In the genomic region with DNA sequence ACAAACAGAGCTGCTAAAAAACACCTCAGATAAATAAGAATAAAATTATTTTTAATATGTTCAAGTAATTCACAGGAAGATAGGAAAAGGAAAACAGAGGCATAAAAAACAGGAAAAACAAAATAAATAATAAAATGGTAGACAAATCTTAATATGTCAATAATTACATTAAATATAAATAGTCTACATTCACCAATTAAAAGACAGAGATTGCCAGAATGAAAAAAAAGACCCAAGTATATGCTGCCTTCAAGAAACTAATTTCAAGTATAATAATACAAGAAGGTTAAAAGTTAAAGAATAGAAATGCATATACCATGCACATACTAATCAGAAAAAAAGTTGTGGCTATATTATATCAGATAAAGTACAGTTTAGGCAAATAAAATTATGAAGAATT, we compare ENCODE assay signal across 27 cellular contexts. TPM values are rescaled to one million over a fixed set of nuclear protein-coding genes. Genes with fewer than 3 reads are reported as not detected.
"Had no signal": no experiment of that assay in that cellular context is flagged by ENCODE, and none has a peak within 500 bp of the region (broad histone marks: within the 10 kb centered on the region; RNA-seq: fewer than 3 reads in every experiment).

No MANE protein-coding gene starts in this region.

- H3K79me2 ChIP-seq: parathyroid adenoma had no signal

- H3K27ac ChIP-seq: coronary artery, esophagus muscularis mucosa, foreskin keratinocyte, neural progenitor cell, parathyroid adenoma, sigmoid colon, spleen, testis, tibial artery had no signal

- DNase-seq: dermis blood vessel endothelial cell; effector memory CD4-positive, alpha-beta T cell; foreskin keratinocyte; glutamatergic neuron; hypothalamus; immature natural killer cell; islet precursor cell; kidney glomerular epithelial cell; mesendoderm; midbrain; naive thymus-derived CD4-positive, alpha-beta T cell; sigmoid colon; spleen; stimulated activated CD4-positive, alpha-beta T cell treated with anti-CD3 and anti-CD28 coated beads, Interleukin-4, amount 100 ng/mL, for 4 hours; stimulated activated naive CD8-positive, alpha-beta T cell treated with anti-CD3 and anti-CD28 coated beads, Interleukin-15, Interleukin-2, amounts not matched to agents 100 U/mL and 50 U/mL, for 24 hours; substantia nigra; testis; tibial artery had no signal

- H3K36me3 ChIP-seq: esophagus muscularis mucosa, neural progenitor cell, right atrium auricular region, sigmoid colon, spleen, tibial artery had no signal

- H3K4me3 ChIP-seq: coronary artery, esophagus muscularis mucosa, neural progenitor cell, sigmoid colon, spleen, testis, tibial artery had no signal

- ATAC-seq: foreskin keratinocyte; left lobe of liver; naive thymus-derived CD4-positive, alpha-beta T cell; stimulated activated memory B cell treated with anti-CD40 and anti-IgM and Interleukin-4, amounts not matched to agents 10 μg/mL and 1 μg/mL and 100 μg/mL, for 72 hours; stimulated activated naive CD8-positive, alpha-beta T cell treated with anti-CD3 and anti-CD28 coated beads, Interleukin-15, Interleukin-2, amounts not matched to agents 100 U/mL and 50 U/mL, for 24 hours had no signal

- H3K9me3 ChIP-seq: testis had no signal

- H2AFZ ChIP-seq: neural progenitor cell, parathyroid adenoma had no signal

- H3K9ac ChIP-seq: neural progenitor cell, parathyroid adenoma had no signal

- H3K4me1 ChIP-seq: foreskin keratinocyte, parathyroid adenoma, testis had no signal

- H3K27me3 ChIP-seq: right atrium auricular region, testis had no signal

- FAIRE-seq: endothelial cell of umbilical vein had no signal

- H3K4me2 ChIP-seq: neural progenitor cell had no signal

RNA-seq across cellular contexts. Expression of gene CYP2J2, which starts 1.9 kb away (rescaled TPM):
- total RNA-seq: dermis blood vessel endothelial cell, osteoblast had no signal
